1 cellular context compared by ENCODE assay signal in genomic region chr2:197434541-197435513, GRCh38.
TF ChIP-seq lines count a peak whose summit lies in the region.

TSS of gene SF3B1 (minus strand) at chr2:197435028. CDS start at chr2:197434999, 29 bp downstream.

TF ChIP-seq in HEK293, 187 proteins besides CTCF, POLR2A, EP300 and RAD21 (continued from another document):
- TF ChIP-seq ZBTB26 (tag by site-specific recombination; optimal IDR thresholded peaks at IDR 0.05) (peak; percentile 90), MZF1 (tag by site-specific recombination; IDR thresholded peaks at IDR 0.05; ENCODE audit: borderline replicate concordance) (peak; percentile 56; the same call in 1 of the 2 replicates), SP3 (tag by site-specific recombination; IDR thresholded peaks at IDR 0.05) (no peak), IKZF3 (tag by site-specific recombination; IDR thresholded peaks at IDR 0.05) (0 out of 2 replicates have a peak, but pooled peaks have one; percentile 39), ZNF239 (tag by site-specific recombination; IDR thresholded peaks at IDR 0.05) (no peak), ZNF132 (tag by site-specific recombination; IDR thresholded peaks at IDR 0.05; ENCODE audit: borderline replicate concordance) (no peak)
